In the genomic region with DNA sequence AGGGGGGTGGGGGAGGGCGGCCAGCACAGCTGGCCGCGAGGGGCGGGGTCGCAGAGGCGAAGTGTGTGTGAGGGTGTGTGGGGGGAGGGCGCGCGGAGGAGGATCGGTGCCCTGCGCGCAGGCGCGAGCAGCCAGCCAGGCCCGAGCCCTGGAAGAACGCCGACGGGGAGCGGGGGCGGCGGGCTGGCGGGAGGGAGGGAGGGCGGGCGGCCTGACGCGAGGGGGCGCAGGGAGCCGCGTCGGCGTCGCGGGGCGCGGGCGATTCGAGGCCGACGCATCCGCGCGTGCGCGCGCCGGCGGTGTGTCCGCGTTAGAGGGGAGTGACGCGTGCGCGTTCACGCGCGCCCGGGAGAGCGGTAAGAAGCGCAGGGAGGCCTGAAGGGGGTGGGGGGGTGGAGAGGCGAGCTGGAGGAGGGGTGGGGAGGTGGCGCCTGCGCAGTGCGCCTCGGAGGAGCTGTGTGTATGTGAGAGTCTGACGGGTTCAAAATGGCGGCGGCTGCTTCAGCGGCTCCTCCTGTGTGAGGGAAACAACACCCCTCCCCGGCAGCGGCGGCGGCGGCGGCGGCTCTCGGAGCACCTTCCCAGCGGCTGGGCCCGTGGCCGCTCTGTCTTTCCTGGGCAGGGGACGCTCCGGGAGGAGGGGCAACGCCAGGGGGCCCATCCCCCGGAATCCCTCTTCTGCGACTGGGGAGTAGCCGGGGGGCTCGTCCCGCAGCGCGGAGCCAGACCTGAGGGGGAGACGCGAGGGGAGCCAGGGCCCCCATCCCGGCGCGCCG, we compare ENCODE assay signal across 8 cellular contexts. TPM values are rescaled to one million over a fixed set of nuclear protein-coding genes. Genes with fewer than 3 reads are reported as not detected.
DNase-seq lines count a peak whose midpoint lies in the region; ATAC-seq and TF ChIP-seq lines count a peak whose summit lies in the region.

A gene (plus strand): TSS at position 463 of the 776 bp plus-strand sequence. CDS start 2,054 bp downstream, outside the sequence.

- H3K36me3 Mint-ChIP-seq in T-helper 17 cell (ENCODE audit: low read depth) (no peaks in the 10 kb centered on the region), progenitor cell of endocrine pancreas (ENCODE audit: insufficient read depth) (no peaks in the 10 kb centered on the region)

- in situ Hi-C loops in GM13977 (cut with MboI; ENCODE audit: low pct_unique_long_range_greater_than_20kb, low sequenced_read_pairs, unreplicated experiment) = no loop called here

- H3K36me3 ChIP-seq in left ventricle myocardium inferior (peaks cover 9% of the 10 kb centered on the region), upper lobe of right lung (peaks cover 5% of the 10 kb centered on the region)

- H3K4me3 Mint-ChIP-seq in T-helper 17 cell (peak within 1 kb of the TSS; percentile 98), progenitor cell of endocrine pancreas (ENCODE audit: low read depth) (peak within 1 kb of the TSS; percentile 91)

- peaks cover 46% of the 10 kb centered on the region for H3K4me1 ChIP-seq in left ventricle myocardium inferior
- H3K4me1 ChIP-seq in upper lobe of right lung = peaks cover 24% of the 10 kb centered on the region

- TF ChIP-seq CTCF in GM13977 (IDR thresholded peaks at IDR 0.05; ENCODE audit: extremely low read depth, insufficient read depth, missing control alignments) (peak; percentile 22), left ventricle myocardium inferior (IDR thresholded peaks at IDR 0.05; ENCODE audit: borderline replicate concordance) (peak; percentile 42), progenitor cell of endocrine pancreas (IDR thresholded peaks at IDR 0.05; ENCODE audit: unreplicated experiment) (peak; percentile 50), upper lobe of right lung (IDR thresholded peaks at IDR 0.05) (peak; percentile 29)

- H3K9me3 Mint-ChIP-seq in progenitor cell of endocrine pancreas (ENCODE audit: low read depth) = no peaks in the 10 kb centered on the region

- DNase-seq in GM13977 (ENCODE audit: low spot score) = peak; percentile 100
- DNase-seq in NCI-H1694 treated with DMSO at 0.1 percent for 48 hours (lab: John Stamatoyannopoulos, UW) = peak; percentile 88
- DNase-seq in T-helper 17 cell = peak; percentile 92 to 100 (median 99)
- DNase-seq in amygdala (lab: John Stamatoyannopoulos, UW) = peak; percentile 61 to 100 (median 97)
- peak; percentile 99 for DNase-seq in left ventricle myocardium inferior
- DNase-seq in progenitor cell of endocrine pancreas (ENCODE audit: low spot score, unreplicated experiment) = peak; percentile 96
- DNase-seq in upper lobe of right lung = peak; percentile 100

- H3K27ac ChIP-seq in left ventricle myocardium inferior (replicated peaks) (peak within 1 kb of the TSS; percentile 98), upper lobe of right lung (peak within 1 kb of the TSS; percentile 96)

- intact Hi-C loops in left ventricle myocardium inferior (cut with micrococcal nuclease) = no loop called here
- intact Hi-C loops in upper lobe of right lung (cut with DNase I) = no loop called here

- peak within 1 kb of the TSS; percentile 97 for H3K27ac Mint-ChIP-seq in T-helper 17 cell
- peak within 1 kb of the TSS; percentile 98 for H3K27ac Mint-ChIP-seq in progenitor cell of endocrine pancreas

- H3K4me1 Mint-ChIP-seq in T-helper 17 cell = peaks cover 20% of the 10 kb centered on the region
- H3K4me1 Mint-ChIP-seq in progenitor cell of endocrine pancreas (ENCODE audit: low read depth) = peaks cover 19% of the 10 kb centered on the region

- ATAC-seq in HG02938 (IDR thresholded peaks at IDR 0.05; ENCODE audit: unreplicated experiment) = peak; percentile 60
- peak; percentile 85 for ATAC-seq in T-helper 17 cell
- peak; percentile 93 for ATAC-seq in upper lobe of right lung

- H3K9me3 ChIP-seq in T-helper 17 cell (ENCODE audit: control insufficient read depth, low read length, poor library complexity, severe bottlenecking) (no peaks in the 10 kb centered on the region), left ventricle myocardium inferior (replicated peaks) (no peaks in the 10 kb centered on the region), upper lobe of right lung (no peaks in the 10 kb centered on the region)

- no peaks in the 10 kb centered on the region for H3K27me3 Mint-ChIP-seq in T-helper 17 cell
- no peaks in the 10 kb centered on the region for H3K27me3 Mint-ChIP-seq in progenitor cell of endocrine pancreas

- H3K27me3 ChIP-seq in left ventricle myocardium inferior (ENCODE audit: low read depth) (no peaks in the 10 kb centered on the region), upper lobe of right lung (no peaks in the 10 kb centered on the region)

- H3K4me3 ChIP-seq in left ventricle myocardium inferior = peak within 1 kb of the TSS; percentile 96
- H3K4me3 ChIP-seq in upper lobe of right lung = peak within 1 kb of the TSS; percentile 87

RNA-seq across cellular contexts. Expression of the gene that starts here (rescaled TPM):
- 100 to 1,000 TPM; 366 to 425 TPM for total RNA-seq in T-helper 17 cell
- total RNA-seq in left ventricle myocardium inferior = 37.6 TPM
- 102 and 108 TPM in 2 replicates for total RNA-seq in progenitor cell of endocrine pancreas
- total RNA-seq in upper lobe of right lung = 79.5 TPM

Comparison
In these comparisons a context has a peak if more than half of its experiments do, and no peak if none do; other contexts are left out.
1. Peak in every context shown above with its lines: DNase-seq, ATAC-seq, H3K4me3 ChIP-seq and H3K27ac ChIP-seq.